In genomic region chr13:49792550-49793324, GRCh38 we compare ENCODE assay signal across 1 cellular context.
TF ChIP-seq lines count a peak whose summit lies in the region.

TSS of gene KPNA3 (minus strand) at chr13:49792682. CDS start at chr13:49792506, 176 bp downstream.

TF ChIP-seq in WTC11, 78 proteins besides CTCF, POLR2A, EP300 and RAD21 (continued from another document and continues in another):
- TF ChIP-seq E2F1 (CRISPR knock-in tag; IDR thresholded peaks at IDR 0.05) (no peak), JUN (CRISPR knock-in tag; IDR thresholded peaks at IDR 0.05) (no peak), ZNF121 (CRISPR knock-in tag; IDR thresholded peaks at IDR 0.05) (no peak), OVOL2 (CRISPR knock-in tag; IDR thresholded peaks at IDR 0.05; ENCODE audit: borderline replicate concordance) (no peak), HMGXB4 (CRISPR knock-in tag; IDR thresholded peaks at IDR 0.05) (no peak; the same call in 1 of the 2 replicates), PRDM15 (CRISPR knock-in tag; IDR thresholded peaks at IDR 0.05) (no peak), SMAD3 (CRISPR knock-in tag; IDR thresholded peaks at IDR 0.05; ENCODE audit: borderline replicate concordance) (no peak), ZNF425 (CRISPR knock-in tag; conservative IDR thresholded peaks at IDR 0.05) (no peak), ETV6 (CRISPR knock-in tag; IDR thresholded peaks at IDR 0.05) (peak; percentile 30; the same call in 1 of the 2 replicates), AFF4 (CRISPR knock-in tag; IDR thresholded peaks at IDR 0.05; ENCODE audit: borderline replicate concordance) (no peak), GRHL2 (CRISPR knock-in tag; IDR thresholded peaks at IDR 0.05; ENCODE audit: insufficient replicate concordance, severe bottlenecking) (no peak), E2F4 (CRISPR knock-in tag; IDR thresholded peaks at IDR 0.05; ENCODE audit: borderline replicate concordance, low read depth) (no peak), ARID4B (CRISPR knock-in tag; IDR thresholded peaks at IDR 0.05; ENCODE audit: borderline replicate concordance) (peak; percentile 73; the same call in 1 of the 2 replicates), GABPB1 (CRISPR knock-in tag; IDR thresholded peaks at IDR 0.05) (0 out of 2 replicates have a peak, but pooled peaks have one; percentile 44), ZMAT4 (CRISPR knock-in tag; IDR thresholded peaks at IDR 0.05) (no peak), ZNF263 (CRISPR knock-in tag; IDR thresholded peaks at IDR 0.05; ENCODE audit: low read depth) (no peak), GTF2I (CRISPR knock-in tag; conservative IDR thresholded peaks at IDR 0.05) (no peak), NR3C1 (CRISPR knock-in tag; conservative IDR thresholded peaks at IDR 0.05; ENCODE audit: low read depth) (no peak), EMX1 (CRISPR knock-in tag; IDR thresholded peaks at IDR 0.05) (no peak), ZNF416 (CRISPR knock-in tag; IDR thresholded peaks at IDR 0.05) (no peak), ELF4 (CRISPR knock-in tag; IDR thresholded peaks at IDR 0.05; ENCODE audit: low read depth) (no peak), MXD4 (CRISPR knock-in tag; IDR thresholded peaks at IDR 0.05; ENCODE audit: borderline replicate concordance) (no peak), MAX (CRISPR knock-in tag; IDR thresholded peaks at IDR 0.05) (peak; percentile 72; the same call in 1 of the 2 replicates), SOX15 (CRISPR knock-in tag; IDR thresholded peaks at IDR 0.05) (no peak), CREM (CRISPR knock-in tag; IDR thresholded peaks at IDR 0.05) (no peak), ZBTB21 (CRISPR knock-in tag; IDR thresholded peaks at IDR 0.05; ENCODE audit: borderline replicate concordance) (no peak), SMAD4 (CRISPR knock-in tag; IDR thresholded peaks at IDR 0.05) (no peak), ZNF219 (CRISPR knock-in tag; IDR thresholded peaks at IDR 0.05; ENCODE audit: borderline replicate concordance) (no peak), ZSCAN18 (CRISPR knock-in tag; IDR thresholded peaks at IDR 0.05) (no peak), NFYB (CRISPR knock-in tag; conservative IDR thresholded peaks at IDR 0.05; ENCODE audit: low read depth) (no peak), CREB1 (CRISPR knock-in tag; IDR thresholded peaks at IDR 0.05) (no peak), MYBL2 (CRISPR knock-in tag; IDR thresholded peaks at IDR 0.05) (no peak), PREB (CRISPR knock-in tag; IDR thresholded peaks at IDR 0.05; ENCODE audit: borderline replicate concordance) (no peak), FOXK1 (CRISPR knock-in tag; IDR thresholded peaks at IDR 0.05) (0 out of 2 replicates have a peak, but pooled peaks have one; percentile 47), ZNF138 (CRISPR knock-in tag; conservative IDR thresholded peaks at IDR 0.05) (0 out of 2 replicates have a peak, but pooled peaks have one; percentile 39)
